ENCODE assay signal across 21 cellular contexts in genomic region chr5:68405784-68406183, GRCh38.
A peak's percentile ranks its signal among the peaks of the same experiment; 100 is the strongest.
DNase-seq lines count a peak whose midpoint lies in the region; ATAC-seq, FAIRE-seq and TF ChIP-seq lines count a peak whose summit lies in the region.
"Had no signal": no experiment of that assay in that cellular context is flagged by ENCODE, and none has a peak within 500 bp of the region (broad histone marks: within the 10 kb centered on the region; RNA-seq: fewer than 3 reads in every experiment).

No MANE protein-coding gene starts in this region.

- 0 out of 2 replicates have a peak overlapping the region, but pooled peaks have one; percentile 61 for H2AFZ ChIP-seq in K562 (ENCODE audit: low read depth, low read length)

- no peaks in the 10 kb centered on the region for H3K27me3 ChIP-seq in K562 (ENCODE audit: control insufficient read depth in 2 of 2, insufficient read depth in 2 of 2, low read length in 2 of 2)
- H3K27me3 ChIP-seq: BE2C had no signal

- peaks cover 31% of the 10 kb centered on the region for H3K4me1 Mint-ChIP-seq in activated T-cell treated with anti-CD3 and anti-CD28 coated beads, Interleukin-2, amount 50 U/mL, for 24 hours (ENCODE audit: low read depth)
- H3K4me1 Mint-ChIP-seq in natural killer cell treated with Interleukin-12 subunit alpha and Interleukin-12 subunit beta and Interleukin-15 and Interleukin-18, amount 100 ng/mL, for 72 hours (ENCODE audit: low read depth in 2 of 2): peaks cover 29 to 30% of the 10 kb centered on the region in 2 donors

- no peak overlapping the region for H3K4me3 Mint-ChIP-seq in activated T-cell treated with anti-CD3 and anti-CD28 coated beads, Interleukin-2, amount 50 U/mL, for 24 hours
- peak overlapping the region; percentile 83 for H3K4me3 Mint-ChIP-seq in natural killer cell treated with Interleukin-12 subunit alpha and Interleukin-12 subunit beta and Interleukin-15 and Interleukin-18, amount 100 ng/mL, for 72 hours

- no peak overlapping the region for H3K9ac ChIP-seq in K562 (ENCODE audit: insufficient read depth in 1 of 2, low read depth in 2 of 2, low read length in 2 of 2)

- no peaks in the 10 kb centered on the region for H3K27me3 Mint-ChIP-seq in activated T-cell treated with anti-CD3 and anti-CD28 coated beads, Interleukin-2, amount 50 U/mL, for 24 hours
- no peaks in the 10 kb centered on the region for H3K27me3 Mint-ChIP-seq in natural killer cell treated with Interleukin-12 subunit alpha and Interleukin-12 subunit beta and Interleukin-15 and Interleukin-18, amount 100 ng/mL, for 72 hours

- 15% methylated on average over 2 of the region's 2 CpGs for WGBS in K562 (ENCODE audit: insufficient coverage, low coverage, missing lambda C conversion rate)

- TF ChIP-seq RAD21 in K562 (CRISPR knock-in tag; conservative IDR thresholded peaks at IDR 0.05 in 1 of 2, IDR thresholded peaks at IDR 0.05 in 1 of 2): no peak

- H3K4me1 ChIP-seq in K562 (replicated peaks in 1 of 2; ENCODE audit: control insufficient read depth in 2 of 2, insufficient read depth in 2 of 2, low read length in 2 of 2): peaks cover 24 to 49% of the 10 kb centered on the region in 2 experiments
- H3K4me1 ChIP-seq: BE2C had no signal

- ATAC-seq in K562: peak; percentile 35; the same call in 1 of the 3 replicates
- no peak for ATAC-seq in natural killer cell treated with Interleukin-12 subunit alpha and Interleukin-12 subunit beta and Interleukin-15 and Interleukin-18, amount 100 ng/mL, for 72 hours

- H3K36me3 ChIP-seq in KOPT-K1 (ENCODE audit: insufficient read depth, low read length) (no peaks in the 10 kb centered on the region), K562 (ENCODE audit: control insufficient read depth, insufficient read depth, low read length) (no peaks in the 10 kb centered on the region)
- H3K36me3 ChIP-seq: BE2C had no signal

- H3K79me2 ChIP-seq in K562 (ENCODE audit: control insufficient read depth, insufficient read depth, low read length): no peaks in the 10 kb centered on the region

- BruUV-seq in K562 (replicated peaks; lab: Mats Ljungman, UMichigan): no TSS peak

- TF ChIP-seq POLR2A in K562 (conservative IDR thresholded peaks at IDR 0.05): no peak
- no peak for TF ChIP-seq POLR2A in GM12891 (IDR thresholded peaks at IDR 0.05; ENCODE audit: low read depth, low read length)

- no peaks in the 10 kb centered on the region for H3K9me3 Mint-ChIP-seq in activated T-cell treated with anti-CD3 and anti-CD28 coated beads, Interleukin-2, amount 50 U/mL, for 24 hours
- H3K9me3 Mint-ChIP-seq in natural killer cell treated with Interleukin-12 subunit alpha and Interleukin-12 subunit beta and Interleukin-15 and Interleukin-18, amount 100 ng/mL, for 72 hours: no peaks in the 10 kb centered on the region

- intact Hi-C loops in K562 (cut with micrococcal nuclease): no loop called here

- DNase-seq in activated T-cell treated with anti-CD3 and anti-CD28 coated beads, Interleukin-2, amount 50 U/mL, for 24 hours: no peak
- DNase-seq in activated T-cell treated with anti-CD3 and anti-CD28 coated beads, Interleukin-2, amount 50 U/mL, for 48 hours: no peak
- peak in 3 of 4 experiments; percentile 32 to 37 (median 33) for DNase-seq in K562 (ENCODE audit: extremely low read depth in 1 of 4, low spot score in 3 of 4)
- no peak for DNase-seq in natural killer cell treated with Interleukin-12 subunit alpha and Interleukin-12 subunit beta and Interleukin-15 and Interleukin-18, amount 100 ng/mL, for 72 hours (ENCODE audit: low spot score)
- DNase-seq in HCEC 1CT: no peak
- DNase-seq in GM12891 (ENCODE audit: insufficient read length, low spot score): no peak
- DNase-seq in GM20000 (ENCODE audit: low spot score): no peak
- DNase-seq: BE2C, GF-D8, GOT3, IMR-90, Karpas-422, NCI-H1694, NCI-H2081, NCI-H2171, NCI-H345, NCI-H524, Right ventricle myocardium superior had no signal

- no peak overlapping the region for H3K4me2 ChIP-seq in K562 (ENCODE audit: insufficient read depth, low read length)

- H3K9me3 ChIP-seq in KOPT-K1 (ENCODE audit: insufficient read depth, low read length, poor library complexity, severe bottlenecking): peaks cover 7% of the 10 kb centered on the region
- no peaks in the 10 kb centered on the region for H3K9me3 ChIP-seq in K562 (replicated peaks; ENCODE audit: control insufficient read depth, insufficient read depth, low read depth, low read length)
- H3K9me3 ChIP-seq: BE2C had no signal

- H3K36me3 Mint-ChIP-seq in activated T-cell treated with anti-CD3 and anti-CD28 coated beads, Interleukin-2, amount 50 U/mL, for 24 hours (ENCODE audit: low read depth): no peaks in the 10 kb centered on the region
- H3K36me3 Mint-ChIP-seq in natural killer cell treated with Interleukin-12 subunit alpha and Interleukin-12 subunit beta and Interleukin-15 and Interleukin-18, amount 100 ng/mL, for 72 hours: peaks cover 4% of the 10 kb centered on the region

- H3K27ac Mint-ChIP-seq in activated T-cell treated with anti-CD3 and anti-CD28 coated beads, Interleukin-2, amount 50 U/mL, for 24 hours: peak overlapping the region; percentile 47
- H3K27ac Mint-ChIP-seq in natural killer cell treated with Interleukin-12 subunit alpha and Interleukin-12 subunit beta and Interleukin-15 and Interleukin-18, amount 100 ng/mL, for 72 hours: peak overlapping the region; percentile 96 to 99

- FAIRE-seq in K562 (lab: Jason Lieb, UNC) (peak; percentile 49), GM12891 (lab: Jason Lieb, UNC) (no peak)
- FAIRE-seq: D721Med had no signal

- in situ Hi-C loops in K562 (cut with MboI): no loop called here

- TF ChIP-seq EP300 in K562 (IDR thresholded peaks at IDR 0.05; ENCODE audit: low read length): no peak

- no peak overlapping the region for H3K4me3 ChIP-seq in K562
- H3K4me3 ChIP-seq: A549 had no signal

- CTCF ChIA-PET in K562 (lab: Yijun Ruan, JAX; ENCODE audit: low intra/inter-chr PET ratio): no interaction called here

- H3K27ac ChIP-seq in KOPT-K1 (ENCODE audit: low read depth, low read length, poor library complexity, severe bottlenecking): peak overlapping the region; percentile 84
- H3K27ac ChIP-seq in K562 (ENCODE audit: extremely low read depth, low read depth, low read length): no peak overlapping the region; the same call in 2 of the 3 replicates

- POLR2A ChIA-PET in K562 (lab: Yijun Ruan, JAX): interaction anchor here (1.9 to 3.6 kb wide), 2 partner anchors 10 to 13 kb away, joined by 6 to 24 read pairs; no protein-coding TSS in a partner anchor

- no peaks in the 10 kb centered on the region for H4K20me1 ChIP-seq in K562 (replicated peaks; ENCODE audit: control insufficient read depth, insufficient read depth, low read length)

- no peaks in the 10 kb centered on the region for H3K9me1 ChIP-seq in K562 (ENCODE audit: control insufficient read depth, insufficient read depth, low read length)

- TF ChIP-seq CTCF in K562 (IDR thresholded peaks at IDR 0.05 in 2 of 3, conservative IDR thresholded peaks at IDR 0.05 in 1 of 3; ENCODE audit: insufficient read depth in 2 of 3, low read depth in 1 of 3, low read length in 3 of 3) (no peak), GM20000 (IDR thresholded peaks at IDR 0.05; ENCODE audit: extremely low read depth, missing control alignments) (no peak)

TF ChIP-seq in K562, 482 proteins besides CTCF, POLR2A, EP300 and RAD21 (continues in another document):
- TF ChIP-seq GMEB1 (CRISPR knock-in tag; IDR thresholded peaks at IDR 0.05): no peak
- peak; percentile 38 to 62; a peak in 3 of 4 replicates for TF ChIP-seq KDM1A (IDR thresholded peaks at IDR 0.05)
- no peak for TF ChIP-seq GABPB2 (CRISPR knock-in tag; conservative IDR thresholded peaks at IDR 0.05)
- no peak for TF ChIP-seq EHMT2 (IDR thresholded peaks at IDR 0.05)
- 0 out of 4 replicates have a peak, but pooled peaks of 1 of the 2 experiments have one; percentile 12 for TF ChIP-seq RCOR1 (IDR thresholded peaks at IDR 0.05; ENCODE audit: borderline replicate concordance in 1 of 2, low read depth in 2 of 2, low read length in 2 of 2)
- TF ChIP-seq MCM2 (IDR thresholded peaks at IDR 0.05; ENCODE audit: low read depth): no peak

TF ChIP-seq in GM12891, 5 proteins besides CTCF, POLR2A, EP300 and RAD21:
- no peak for TF ChIP-seq POLR2AphosphoS5 (IDR thresholded peaks at IDR 0.05; ENCODE audit: low read depth, low read length)
- TF ChIP-seq SPI1 (IDR thresholded peaks at IDR 0.05; ENCODE audit: low read depth, low read length): no peak
- no peak for TF ChIP-seq PAX5 (IDR thresholded peaks at IDR 0.05; ENCODE audit: insufficient read depth, low read length, severe bottlenecking)
- no peak for TF ChIP-seq TAF1 (IDR thresholded peaks at IDR 0.05; ENCODE audit: low read depth, low read length)
- TF ChIP-seq POU2F2 (IDR thresholded peaks at IDR 0.05; ENCODE audit: low read depth, low read length): no peak

Comparison
In these comparisons a context has a peak if more than half of its experiments do, and no peak if none do; other contexts are left out.
1. DNase-seq: peak in K562 (3 of 4); none in activated T-cell treated with anti-CD3 and anti-CD28 coated beads, Interleukin-2, amount 50 U/mL, for 24 hours (single experiment), activated T-cell treated with anti-CD3 and anti-CD28 coated beads, Interleukin-2, amount 50 U/mL, for 48 hours (0 of 2), natural killer cell treated with Interleukin-12 subunit alpha and Interleukin-12 subunit beta and Interleukin-15 and Interleukin-18, amount 100 ng/mL, for 72 hours (single experiment), HCEC 1CT (single experiment), GM12891 (single experiment) and GM20000 (single experiment).